ENCODE assay signal across 12 cellular contexts in genomic region chr5:118722165-118723020, GRCh38.
DNase-seq lines count a peak whose midpoint lies in the region; ATAC-seq and TF ChIP-seq lines count a peak whose summit lies in the region.
"Had no signal": no experiment of that assay in that cellular context is flagged by ENCODE, and none has a peak within 500 bp of the region (broad histone marks: within the 10 kb centered on the region; RNA-seq: fewer than 3 reads in every experiment).

No MANE protein-coding gene starts in this region.

- no peaks in the 10 kb centered on the region for H4K20me1 ChIP-seq in BLaER1 treated with 17β-estradiol and CSF1 and Interleukin-3, amounts not matched to agents 10 nM and 100 nM

- peaks cover 0 to 8% (median 0%) of the 10 kb centered on the region in 11 experiments; a peak in 1 of 22 replicates for H3K9me3 ChIP-seq in BLaER1 treated with 17β-estradiol and CSF1 and Interleukin-3, amounts not matched to agents 10 nM and 100 nM (replicated peaks in 1 of 11)
- H3K9me3 ChIP-seq in endodermal cell (ENCODE audit: control insufficient read depth, low read length) (no peaks in the 10 kb centered on the region), T-helper 17 cell (ENCODE audit: control insufficient read depth, low read length, poor library complexity, severe bottlenecking) (no peaks in the 10 kb centered on the region)

- H3K9ac ChIP-seq in BLaER1 treated with 17β-estradiol and CSF1 and Interleukin-3, amounts not matched to agents 10 nM and 100 nM: no peak overlapping the region
- H3K9ac ChIP-seq in endodermal cell (ENCODE audit: extremely low read depth, low read length, poor library complexity, severe bottlenecking): no peak overlapping the region

- H3K36me3 Mint-ChIP-seq in endodermal cell (ENCODE audit: low read depth): peaks cover 5% of the 10 kb centered on the region
- H3K36me3 Mint-ChIP-seq in T-helper 17 cell (ENCODE audit: low read depth): no peaks in the 10 kb centered on the region
- H3K36me3 Mint-ChIP-seq: activated naive CD4-positive, alpha-beta T cell treated with anti-CD3 and anti-CD28 coated beads, Interleukin-2, amount 50 U/mL, for 72 hours had no signal

- no peak overlapping the region for H3K4me3 ChIP-seq in BLaER1 treated with 17β-estradiol and CSF1 and Interleukin-3, amounts not matched to agents 10 nM and 100 nM
- H3K4me3 ChIP-seq in endodermal cell (ENCODE audit: low read length): no peak overlapping the region

- TF ChIP-seq CTCF in endodermal cell (conservative IDR thresholded peaks at IDR 0.05): no peak

- H3K36me3 ChIP-seq in BLaER1 treated with 17β-estradiol and CSF1 and Interleukin-3, amounts not matched to agents 10 nM and 100 nM: no peaks in the 10 kb centered on the region
- H3K36me3 ChIP-seq in endodermal cell (ENCODE audit: control insufficient read depth, insufficient read depth, low read length): no peaks in the 10 kb centered on the region

- no peaks in the 10 kb centered on the region for H3K27me3 ChIP-seq in BLaER1 treated with 17β-estradiol and CSF1 and Interleukin-3, amounts not matched to agents 10 nM and 100 nM
- H3K27me3 ChIP-seq in endodermal cell (ENCODE audit: control insufficient read depth, insufficient read depth, low read length, poor library complexity, severe bottlenecking): no peaks in the 10 kb centered on the region

- H3K4me1 ChIP-seq in BLaER1 treated with 17β-estradiol and CSF1 and Interleukin-3, amounts not matched to agents 10 nM and 100 nM: peaks cover 12 to 21% (median 16%) of the 10 kb centered on the region in 10 experiments; a peak in 17 of 20 replicates
- no peaks in the 10 kb centered on the region for H3K4me1 ChIP-seq in endodermal cell (ENCODE audit: control insufficient read depth, insufficient read depth, low read length)

- peaks cover 15% of the 10 kb centered on the region for H3K9me3 Mint-ChIP-seq in endodermal cell
- H3K9me3 Mint-ChIP-seq: activated CD4-positive, alpha-beta memory T cell treated with anti-CD3 and anti-CD28 coated beads, Interleukin-2, amount 10 ng/mL, durations not matched to agents 7 days and 5 days had no signal

- H3K4me3 Mint-ChIP-seq in endodermal cell (no peak overlapping the region), T-helper 17 cell (no peak overlapping the region)
- H3K4me3 Mint-ChIP-seq: activated CD4-positive, alpha-beta memory T cell treated with anti-CD3 and anti-CD28 coated beads, Interleukin-2, amount 10 ng/mL, durations not matched to agents 7 days and 5 days had no signal

- WGBS in endodermal cell (ENCODE audit: insufficient coverage in 1 of 2, insufficient read length in 1 of 2), 2 experiments: 88 to 90% methylated on average over 4 to 7 of the region's 7 CpGs

- no peak for DNase-seq in NCI-H524 treated with DMSO at 0.1 percent for 48 hours (lab: John Stamatoyannopoulos, UW)
- DNase-seq in HK-2 (ENCODE audit: unreplicated experiment): no peak
- DNase-seq in endodermal cell: no peak
- DNase-seq in T-helper 17 cell: no peak
- DNase-seq: activated CD4-positive, alpha-beta memory T cell treated with anti-CD3 and anti-CD28 coated beads, Interleukin-2, amount 10 ng/mL, durations not matched to agents 7 days and 5 days; kidney; stimulated activated CD8-positive, alpha-beta memory T cell treated with anti-CD3 and anti-CD28 coated beads, Interleukin-4, amount 100 ng/mL, for 48 hours had no signal

- H3K27ac Mint-ChIP-seq in endodermal cell (no peak overlapping the region), T-helper 17 cell (no peak overlapping the region)
- H3K27ac Mint-ChIP-seq: activated CD4-positive, alpha-beta memory T cell treated with anti-CD3 and anti-CD28 coated beads, Interleukin-2, amount 10 ng/mL, durations not matched to agents 7 days and 5 days; activated naive CD4-positive, alpha-beta T cell treated with anti-CD3 and anti-CD28 coated beads, Interleukin-2, amount 50 U/mL, for 72 hours had no signal

- peak overlapping the region in 3 of 11 experiments; percentile 6 to 16 (median 9); a peak in 2 of 22 replicates for H3K27ac ChIP-seq in BLaER1 treated with 17β-estradiol and CSF1 and Interleukin-3, amounts not matched to agents 10 nM and 100 nM
- no peak overlapping the region for H3K27ac ChIP-seq in endodermal cell (ENCODE audit: low read depth, low read length)

- peak overlapping the region in 10 of 11 experiments; percentile 18 to 53 (median 40); a peak in 15 of 22 replicates for H3K4me2 ChIP-seq in BLaER1 treated with 17β-estradiol and CSF1 and Interleukin-3, amounts not matched to agents 10 nM and 100 nM

- ATAC-seq in GM19395 (IDR thresholded peaks at IDR 0.05; ENCODE audit: unreplicated experiment) (peak; percentile 73), HG02678 (IDR thresholded peaks at IDR 0.05; ENCODE audit: unreplicated experiment) (peak; percentile 67), HG03354 (IDR thresholded peaks at IDR 0.05; ENCODE audit: poor library complexity, severe bottlenecking, unreplicated experiment) (peak; percentile 70), T-helper 17 cell (no peak)
- ATAC-seq: activated naive CD4-positive, alpha-beta T cell treated with anti-CD3 and anti-CD28 coated beads, Interleukin-2, amount 50 U/mL, for 72 hours had no signal

- H3K27me3 Mint-ChIP-seq in endodermal cell (ENCODE audit: insufficient read depth): no peaks in the 10 kb centered on the region
- no peaks in the 10 kb centered on the region for H3K27me3 Mint-ChIP-seq in T-helper 17 cell
- H3K27me3 Mint-ChIP-seq: activated CD4-positive, alpha-beta memory T cell treated with anti-CD3 and anti-CD28 coated beads, Interleukin-2, amount 10 ng/mL, durations not matched to agents 7 days and 5 days had no signal

- H3K4me1 Mint-ChIP-seq in endodermal cell: peaks cover 3% of the 10 kb centered on the region
- H3K4me1 Mint-ChIP-seq in T-helper 17 cell: no peaks in the 10 kb centered on the region
- H3K4me1 Mint-ChIP-seq: activated CD4-positive, alpha-beta memory T cell treated with anti-CD3 and anti-CD28 coated beads, Interleukin-2, amount 10 ng/mL, durations not matched to agents 7 days and 5 days had no signal
